Comparison of ENCODE assay signal across 13 cellular contexts in the genomic region with DNA sequence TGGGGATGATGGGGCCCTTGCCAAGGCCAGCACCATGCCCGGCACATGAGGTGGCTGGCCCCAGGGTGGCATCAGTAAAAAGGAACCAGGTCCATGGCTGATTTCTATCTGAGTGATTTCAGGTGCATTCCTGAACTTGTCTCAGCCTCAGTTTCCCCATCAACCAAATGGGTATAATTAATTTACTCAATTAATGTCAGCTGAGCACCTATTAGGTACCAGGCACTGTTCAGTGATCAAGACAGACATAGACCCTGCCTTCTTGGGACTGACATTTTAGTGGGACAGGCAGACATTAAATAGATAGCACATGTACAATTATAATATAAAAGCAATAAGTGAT. TPM values are rescaled to one million over a fixed set of nuclear protein-coding genes. Genes with fewer than 3 reads are reported as not detected.
DNase-seq lines count a peak whose midpoint lies in the region; ATAC-seq, FAIRE-seq and TF ChIP-seq lines count a peak whose summit lies in the region.
"Had no signal": no experiment of that assay in that cellular context is flagged by ENCODE, and none has a peak within 500 bp of the region (broad histone marks: within the 10 kb centered on the region; RNA-seq: fewer than 3 reads in every experiment).

No MANE protein-coding gene starts in this region.

- H2AFZ ChIP-seq in HCT116 (ENCODE audit: low read depth, low read length, poor library complexity, severe bottlenecking), result no peak overlapping the region

- H3K79me2 ChIP-seq in HCT116 (ENCODE audit: insufficient read depth, low read length), result no peaks in the 10 kb centered on the region

- TF ChIP-seq RAD21 in HCT116 (IDR thresholded peaks at IDR 0.05; ENCODE audit: low read depth), result no peak

- H3K27me3 ChIP-seq in HCT116 (ENCODE audit: insufficient read depth, low read length) (no peaks in the 10 kb centered on the region), adipocyte (replicated peaks; ENCODE audit: control insufficient read depth, insufficient read depth, low read length) (no peaks in the 10 kb centered on the region), skeletal muscle satellite cell (ENCODE audit: control insufficient read depth, insufficient read depth, low read length) (no peaks in the 10 kb centered on the region)
- H3K27me3 ChIP-seq: testis had no signal

- DNase-seq in HCT116 (ENCODE audit: low read depth, low spot score), result no peak
- DNase-seq in adipocyte (ENCODE audit: low read depth), result no peak
- no peak for DNase-seq in kidney
- DNase-seq in cerebellum (ENCODE audit: low spot score), result no peak
- DNase-seq in SK-N-DZ (ENCODE audit: low spot score), result no peak
- DNase-seq in activated CD4-positive, alpha-beta T cell treated with anti-CD3 and anti-CD28 coated beads, Interleukin-2, amount 50 U/mL, for 48 hours, result no peak
- DNase-seq in NCI-H187 treated with DMSO at 0.1 percent for 48 hours (lab: John Stamatoyannopoulos, UW), result no peak
- DNase-seq: CD4-positive, alpha-beta T cell; cortex of kidney; stimulated activated CD4-positive, alpha-beta T cell treated with anti-CD3 and anti-CD28 coated beads, Interleukin-2, amount 100 ng/mL, for 48 hours had no signal

- intact Hi-C loops in HCT116 (cut with micrococcal nuclease) (loop anchor here (2.0 kb wide), 1 partner anchor 51 kb away; a partner anchor contains a TSS), kidney (cut with DNase I) (no loop called here)

- POLR2A ChIA-PET in HCT116 (lab: Charles Lee), result interaction anchor here (0.6 kb wide), 1 partner anchor 258 kb away, joined by 3 read pairs; no protein-coding TSS in a partner anchor

- no peak for FAIRE-seq in kidney (lab: Jason Lieb, UNC)

- TF ChIP-seq POLR2A in HCT116 (IDR thresholded peaks at IDR 0.05; ENCODE audit: borderline replicate concordance, extremely low read depth, insufficient read depth, insufficient read length), result no peak

- H4K20me1 ChIP-seq in HCT116 (ENCODE audit: insufficient read depth), result no peaks in the 10 kb centered on the region

- CTCF ChIA-PET in HCT116 (lab: Charles Lee), result interaction anchor here (0.9 to 2.5 kb wide), 4 partner anchors 12 to 250 kb away, joined by 3 to 11 read pairs (median 4); no protein-coding TSS in a partner anchor

- no peaks in the 10 kb centered on the region for H3K9me2 ChIP-seq in HCT116 (ENCODE audit: insufficient read depth)

- H3K4me1 ChIP-seq in HCT116 (ENCODE audit: control insufficient read depth in 1 of 2, insufficient read depth in 2 of 2, low read length in 2 of 2), result peaks cover 23 to 32% of the 10 kb centered on the region in 2 experiments
- peaks cover 19% of the 10 kb centered on the region for H3K4me1 ChIP-seq in adipocyte (ENCODE audit: control insufficient read depth, insufficient read depth, low read length)
- peaks cover 25 to 27% of the 10 kb centered on the region in 2 donors for H3K4me1 ChIP-seq in kidney (ENCODE audit: control insufficient read depth in 1 of 2, insufficient read depth in 1 of 2, low read depth in 1 of 2, low read length in 2 of 2)
- H3K4me1 ChIP-seq in skeletal muscle satellite cell (ENCODE audit: control insufficient read depth, insufficient read depth, low read length), result peaks cover 28% of the 10 kb centered on the region

- H3K4me2 ChIP-seq in HCT116 (ENCODE audit: low read length) (peak overlapping the region; percentile 57), skeletal muscle satellite cell (ENCODE audit: low read length) (peak overlapping the region; percentile 78)
- H3K4me2 ChIP-seq: KMS-11 had no signal

- no peak for ATAC-seq in HCT116

- H3K9me3 ChIP-seq in HCT116 (ENCODE audit: control insufficient read depth in 1 of 2, insufficient read depth in 1 of 2, low read depth in 1 of 2, low read length in 2 of 2) (no peaks in the 10 kb centered on the region), adipocyte (ENCODE audit: control insufficient read depth, low read length) (no peaks in the 10 kb centered on the region), kidney (ENCODE audit: control insufficient read depth in 1 of 2, low read length in 2 of 2) (no peaks in the 10 kb centered on the region), skeletal muscle satellite cell (replicated peaks; ENCODE audit: low read length) (no peaks in the 10 kb centered on the region)
- H3K9me3 ChIP-seq: testis had no signal

- TF ChIP-seq CTCF in HCT116 (IDR thresholded peaks at IDR 0.05 in 2 of 3, conservative IDR thresholded peaks at IDR 0.05 in 1 of 3; ENCODE audit: borderline replicate concordance in 1 of 3, insufficient read depth in 1 of 3, low read depth in 2 of 3, low read length in 2 of 3) (no peak), kidney (IDR thresholded peaks at IDR 0.05; ENCODE audit: borderline replicate concordance, extremely low read depth, insufficient read depth) (no peak)

- H3K27ac ChIP-seq in HCT116 (ENCODE audit: low read depth, low read length), result peak overlapping the region; percentile 75
- peak overlapping the region; percentile 23 to 40 for H3K27ac ChIP-seq in kidney (ENCODE audit: low read depth in 2 of 2, low read length in 2 of 2)
- H3K27ac ChIP-seq: KMS-11 had no signal

- H3K9ac ChIP-seq in HCT116 (ENCODE audit: low read length) (peak overlapping the region; percentile 19; the same call in 1 of the 2 replicates), adipocyte (ENCODE audit: low read length) (no peak overlapping the region), kidney (ENCODE audit: low read length in 2 of 2) (no peak overlapping the region), skeletal muscle satellite cell (ENCODE audit: low read depth, low read length) (peak overlapping the region; percentile 78)
- H3K9ac ChIP-seq: KMS-11 had no signal

- peaks cover 3 to 25% of the 10 kb centered on the region in 2 experiments for H3K36me3 ChIP-seq in HCT116 (ENCODE audit: control insufficient read depth in 1 of 2, insufficient read depth in 2 of 2, low read length in 2 of 2)
- H3K36me3 ChIP-seq in adipocyte (ENCODE audit: control insufficient read depth, insufficient read depth, low read length, severe bottlenecking), result peaks cover 14% of the 10 kb centered on the region
- H3K36me3 ChIP-seq in kidney (ENCODE audit: control insufficient read depth in 1 of 2, insufficient read depth in 2 of 2, low read length in 2 of 2), result peaks cover 10 to 12% of the 10 kb centered on the region in 2 donors
- peaks cover 51% of the 10 kb centered on the region for H3K36me3 ChIP-seq in skeletal muscle satellite cell (ENCODE audit: insufficient read depth, low read length)

- RAD21 ChIA-PET in HCT116 (lab: Charles Lee; ENCODE audit: low non-redundant PET in 1 of 2, low total read pairs in 2 of 2, uncharacterized antibody in 2 of 2, unreplicated experiment in 2 of 2), result no interaction called here

- peak overlapping the region in 1 of 2 experiments; percentile 27; a peak in 2 of 4 replicates for H3K4me3 ChIP-seq in HCT116 (replicated peaks in 1 of 2; ENCODE audit: low read depth in 1 of 2, low read length in 2 of 2)
- H3K4me3 ChIP-seq in adipocyte (ENCODE audit: low read length), result peak overlapping the region; percentile 5
- H3K4me3 ChIP-seq in kidney (ENCODE audit: low read length in 2 of 2), result no peak overlapping the region
- peak overlapping the region; percentile 7 for H3K4me3 ChIP-seq in skeletal muscle satellite cell (ENCODE audit: low read length)
- H3K4me3 ChIP-seq: testis had no signal

- BruUV-seq in HCT116 (replicated peaks; lab: Mats Ljungman, UMichigan), result no TSS peak

TF ChIP-seq in HCT116, 20 proteins besides CTCF, POLR2A, EP300 and RAD21:
- TF ChIP-seq, protein P1, sequence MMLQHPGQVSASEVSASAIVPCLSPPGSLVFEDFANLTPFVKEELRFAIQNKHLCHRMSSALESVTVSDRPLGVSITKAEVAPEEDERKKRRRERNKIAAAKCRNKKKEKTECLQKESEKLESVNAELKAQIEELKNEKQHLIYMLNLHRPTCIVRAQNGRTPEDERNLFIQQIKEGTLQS (IDR thresholded peaks at IDR 0.05), result no peak
- TF ChIP-seq, protein P2, sequence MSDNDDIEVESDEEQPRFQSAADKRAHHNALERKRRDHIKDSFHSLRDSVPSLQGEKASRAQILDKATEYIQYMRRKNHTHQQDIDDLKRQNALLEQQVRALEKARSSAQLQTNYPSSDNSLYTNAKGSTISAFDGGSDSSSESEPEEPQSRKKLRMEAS (IDR thresholded peaks at IDR 0.05), result no peak
- TF ChIP-seq CBX3 (IDR thresholded peaks at IDR 0.05; ENCODE audit: low read depth), result no peak
- no peak for TF ChIP-seq CEBPB (IDR thresholded peaks at IDR 0.05; ENCODE audit: low read depth)
- TF ChIP-seq YY1 (IDR thresholded peaks at IDR 0.05; ENCODE audit: extremely low read depth, insufficient replicate concordance, low read depth, low read length), result no peak

RNA-seq across cellular contexts. Expression of a gene that starts 50.9 kb away (rescaled TPM):
- total RNA-seq in HCT116 (2021; ENCODE audit: unreplicated experiment) (36.3 TPM), kidney (64.0 TPM), cerebellum (24.6 TPM)
- polyA plus RNA-seq in HCT116 (2012), result 23.0 and 33.5 TPM in 2 replicates
- 7.1 TPM for polyA plus RNA-seq in kidney (ENCODE audit: insufficient read depth, low read depth, low replicate concordance)
- total RNA-seq in skeletal muscle satellite cell (2012; rRNA removed), result 11.9 and 12.9 TPM in 2 replicates
- 23.6 and 27.2 TPM in 2 replicates for polyA plus RNA-seq in SK-N-DZ (2014; cell fraction: cytosol; rRNA removed)
- 49.9 and 68.9 TPM in 2 replicates for polyA plus RNA-seq in SK-N-DZ (2014; cell fraction: nucleus; rRNA removed)

Comparison
In these comparisons a context has a peak if more than half of its experiments do, and no peak if none do; other contexts are left out.
1. H3K4me3 ChIP-seq: peak in adipocyte (single experiment) and skeletal muscle satellite cell (single experiment); none in kidney (0 of 2).
2. H3K9ac ChIP-seq: peak in HCT116 (single experiment) and skeletal muscle satellite cell (single experiment); none in adipocyte (single experiment) and kidney (0 of 2).